23 cellular contexts compared by ENCODE assay signal in genomic region chr4:175109933-175110332, GRCh38.
DNase-seq lines count a peak whose midpoint lies in the region; TF ChIP-seq lines count a peak whose summit lies in the region.
"Had no signal": no experiment of that assay in that cellular context is flagged by ENCODE, and none has a peak within 500 bp of the region (broad histone marks: within the 10 kb centered on the region; RNA-seq: fewer than 3 reads in every experiment).

No MANE protein-coding gene starts in this region.

- no peak overlapping the region for H3K9ac ChIP-seq in OCI-LY1 (ENCODE audit: low read length)
- H3K9ac ChIP-seq: BLaER1 treated with 17β-estradiol and CSF1 and Interleukin-3, amounts not matched to agents 10 nM and 100 nM had no signal

- CTCF ChIA-PET in activated naive CD4-positive, alpha-beta T cell treated with anti-CD3 and anti-CD28 coated beads for 36 hours (lab: Charles Lee), result no interaction called here

- no peak overlapping the region for H3K4me2 ChIP-seq in OCI-LY1 (ENCODE audit: low read length)
- H3K4me2 ChIP-seq: BLaER1 treated with 17β-estradiol and CSF1 and Interleukin-3, amounts not matched to agents 10 nM and 100 nM had no signal

- H3K79me2 ChIP-seq in OCI-LY1 (ENCODE audit: insufficient read depth, low read length), result no peaks in the 10 kb centered on the region

- H3K27me3 Mint-ChIP-seq in activated naive CD4-positive, alpha-beta T cell treated with anti-CD3 and anti-CD28 coated beads for 36 hours (ENCODE audit: low read depth), result no peaks in the 10 kb centered on the region
- H3K27me3 Mint-ChIP-seq: activated naive CD8-positive, alpha-beta T cell treated with anti-CD3 and anti-CD28 coated beads for 36 hours; dendritic cell treated with granulocyte-macrophage colony-stimulating factor and Interleukin-4, amounts not matched to agents 40 ng/mL and 50 ng/mL, for 4 days had no signal

- no peak overlapping the region for H3K4me3 ChIP-seq in GM06990 (replicated peaks; ENCODE audit: low read depth, low read length)
- H3K4me3 ChIP-seq in H7 (ENCODE audit: insufficient read depth, low read depth, low read length), result no peak overlapping the region
- H3K4me3 ChIP-seq in OCI-LY1 (ENCODE audit: low read depth, low read length, poor library complexity, severe bottlenecking), result no peak overlapping the region
- H3K4me3 ChIP-seq: BLaER1 treated with 17β-estradiol and CSF1 and Interleukin-3, amounts not matched to agents 10 nM and 100 nM; esophagus squamous epithelium; heart left ventricle; skin epidermis; thyroid gland had no signal

- TF ChIP-seq CTCF in GM06990 (IDR thresholded peaks at IDR 0.05; ENCODE audit: insufficient read depth, low read length, poor library complexity, severe bottlenecking) (peak; percentile 57), OCI-LY1 (IDR thresholded peaks at IDR 0.05; ENCODE audit: low read length) (peak; percentile 41; the same call in 1 of the 2 replicates)

- H3K4me1 ChIP-seq in OCI-LY1 (ENCODE audit: insufficient read depth, low read length, severe bottlenecking), result no peaks in the 10 kb centered on the region
- H3K4me1 ChIP-seq: BLaER1 treated with 17β-estradiol and CSF1 and Interleukin-3, amounts not matched to agents 10 nM and 100 nM; esophagus squamous epithelium; heart left ventricle; thyroid gland had no signal

- H3F3A ChIP-seq in OCI-LY1 (ENCODE audit: insufficient read depth, low read length), result no peaks in the 10 kb centered on the region

- H2AFZ ChIP-seq in OCI-LY1 (ENCODE audit: low read length), result no peak overlapping the region; the same call in 1 of the 2 replicates

- no peak for DNase-seq in GM06990 (ENCODE audit: extremely low read depth, insufficient read length)
- DNase-seq in H7, result peak; percentile 7
- peak; percentile 14 for DNase-seq in iPS-NIHi11 (ENCODE audit: low spot score)
- no peak for DNase-seq in GOT3 (lab: John Stamatoyannopoulos, UW)
- DNase-seq in NCI-H345 treated with DMSO at 0.1 percent for 48 hours (lab: John Stamatoyannopoulos, UW; ENCODE audit: unreplicated experiment), result no peak
- no peak for DNase-seq in activated naive CD4-positive, alpha-beta T cell treated with anti-CD3 and anti-CD28 coated beads for 36 hours
- DNase-seq: activated CD4-positive, alpha-beta T cell treated with anti-CD3 and anti-CD28 coated beads for 4 hours; activated naive CD8-positive, alpha-beta T cell treated with anti-CD3 and anti-CD28 coated beads for 36 hours; activated T-cell treated with anti-CD3 and anti-CD28 coated beads, Interleukin-2, amount 50 U/mL, for 1 hour; DND-41; esophagus squamous epithelium; heart left ventricle; Kasumi-1; left colon; NCI-H187 treated with DMSO at 0.1 percent for 48 hours; NCI-H526; T-helper 2 cell; thyroid gland had no signal

- H3K9me3 ChIP-seq in OCI-LY1 (ENCODE audit: low read length), result peaks cover 25% of the 10 kb centered on the region
- H3K9me3 ChIP-seq: thyroid gland had no signal

- H3K27ac ChIP-seq in OCI-LY1 (ENCODE audit: low read depth, low read length, poor library complexity, severe bottlenecking), result peak overlapping the region; percentile 18
- H3K27ac ChIP-seq: BLaER1 treated with 17β-estradiol and CSF1 and Interleukin-3, amounts not matched to agents 10 nM and 100 nM; esophagus squamous epithelium; heart left ventricle; RWPE1; skin epidermis; thyroid gland had no signal

- H3K9me3 Mint-ChIP-seq in activated naive CD4-positive, alpha-beta T cell treated with anti-CD3 and anti-CD28 coated beads for 36 hours, result peaks cover 33% of the 10 kb centered on the region

- H3K27ac Mint-ChIP-seq in activated naive CD4-positive, alpha-beta T cell treated with anti-CD3 and anti-CD28 coated beads for 36 hours, result no peak overlapping the region
- H3K27ac Mint-ChIP-seq: activated naive CD8-positive, alpha-beta T cell treated with anti-CD3 and anti-CD28 coated beads for 36 hours; dendritic cell treated with granulocyte-macrophage colony-stimulating factor and Interleukin-4, amounts not matched to agents 40 ng/mL and 50 ng/mL, for 4 days had no signal

- H3K9me2 ChIP-seq in OCI-LY1 (ENCODE audit: low read depth, low read length), result no peaks in the 10 kb centered on the region

- no peaks in the 10 kb centered on the region for H3K36me3 Mint-ChIP-seq in activated naive CD4-positive, alpha-beta T cell treated with anti-CD3 and anti-CD28 coated beads for 36 hours (ENCODE audit: low read depth)
- H3K36me3 Mint-ChIP-seq: activated naive CD8-positive, alpha-beta T cell treated with anti-CD3 and anti-CD28 coated beads for 36 hours had no signal

- H3K4me1 Mint-ChIP-seq in activated naive CD4-positive, alpha-beta T cell treated with anti-CD3 and anti-CD28 coated beads for 36 hours (ENCODE audit: low read depth), result no peaks in the 10 kb centered on the region
- H3K4me1 Mint-ChIP-seq: activated naive CD8-positive, alpha-beta T cell treated with anti-CD3 and anti-CD28 coated beads for 36 hours had no signal

- no peaks in the 10 kb centered on the region for H3K36me3 ChIP-seq in GM06990 (ENCODE audit: control insufficient read depth, insufficient read depth, low read length)
- no peaks in the 10 kb centered on the region for H3K36me3 ChIP-seq in H7 (replicated peaks; ENCODE audit: control insufficient read depth, insufficient read depth, low read length)
- H3K36me3 ChIP-seq in OCI-LY1 (ENCODE audit: insufficient read depth, low read length), result peaks cover 6% of the 10 kb centered on the region; the same call in 1 of the 2 replicates
- H3K36me3 ChIP-seq: BLaER1 treated with 17β-estradiol and CSF1 and Interleukin-3, amounts not matched to agents 10 nM and 100 nM; esophagus squamous epithelium; heart left ventricle; thyroid gland had no signal

- no peaks in the 10 kb centered on the region for H4K20me1 ChIP-seq in OCI-LY1 (ENCODE audit: insufficient read depth, low read length)
- H4K20me1 ChIP-seq: BLaER1 treated with 17β-estradiol and CSF1 and Interleukin-3, amounts not matched to agents 10 nM and 100 nM had no signal

- no peak overlapping the region for H3K4me3 Mint-ChIP-seq in activated naive CD4-positive, alpha-beta T cell treated with anti-CD3 and anti-CD28 coated beads for 36 hours
- H3K4me3 Mint-ChIP-seq: activated naive CD8-positive, alpha-beta T cell treated with anti-CD3 and anti-CD28 coated beads for 36 hours; dendritic cell treated with granulocyte-macrophage colony-stimulating factor and Interleukin-4, amounts not matched to agents 40 ng/mL and 50 ng/mL, for 4 days had no signal

- H3K27me3 ChIP-seq in GM06990 (replicated peaks; ENCODE audit: control insufficient read depth, insufficient read depth, low read length) (no peaks in the 10 kb centered on the region), H7 (ENCODE audit: control insufficient read depth, insufficient read depth, low read length) (no peaks in the 10 kb centered on the region), OCI-LY1 (ENCODE audit: insufficient read depth, low read length) (no peaks in the 10 kb centered on the region)
- H3K27me3 ChIP-seq: BLaER1 treated with 17β-estradiol and CSF1 and Interleukin-3, amounts not matched to agents 10 nM and 100 nM; esophagus squamous epithelium; heart left ventricle; thyroid gland had no signal

- intact Hi-C loops in activated naive CD4-positive, alpha-beta T cell treated with anti-CD3 and anti-CD28 coated beads for 36 hours (cut with micrococcal nuclease), result no loop called here

Comparison
In these comparisons a context has a peak if more than half of its experiments do, and no peak if none do; other contexts are left out.
1. DNase-seq: peak in H7 (single experiment) and iPS-NIHi11 (single experiment); none in GM06990 (single experiment), GOT3 (single experiment), NCI-H345 treated with DMSO at 0.1 percent for 48 hours (single experiment) and activated naive CD4-positive, alpha-beta T cell treated with anti-CD3 and anti-CD28 coated beads for 36 hours (single experiment).